Comparison of ENCODE assay signal across 1 cellular context in genomic region chr12:122978507-122978955, GRCh38.
A peak's percentile ranks its signal among the peaks of the same experiment; 100 is the strongest.
TF ChIP-seq lines count a peak whose summit lies in the region.

No MANE protein-coding gene starts in this region.

TF ChIP-seq in HepG2, 621 proteins besides CTCF, POLR2A, EP300 and RAD21:
- TF ChIP-seq, protein P1, sequence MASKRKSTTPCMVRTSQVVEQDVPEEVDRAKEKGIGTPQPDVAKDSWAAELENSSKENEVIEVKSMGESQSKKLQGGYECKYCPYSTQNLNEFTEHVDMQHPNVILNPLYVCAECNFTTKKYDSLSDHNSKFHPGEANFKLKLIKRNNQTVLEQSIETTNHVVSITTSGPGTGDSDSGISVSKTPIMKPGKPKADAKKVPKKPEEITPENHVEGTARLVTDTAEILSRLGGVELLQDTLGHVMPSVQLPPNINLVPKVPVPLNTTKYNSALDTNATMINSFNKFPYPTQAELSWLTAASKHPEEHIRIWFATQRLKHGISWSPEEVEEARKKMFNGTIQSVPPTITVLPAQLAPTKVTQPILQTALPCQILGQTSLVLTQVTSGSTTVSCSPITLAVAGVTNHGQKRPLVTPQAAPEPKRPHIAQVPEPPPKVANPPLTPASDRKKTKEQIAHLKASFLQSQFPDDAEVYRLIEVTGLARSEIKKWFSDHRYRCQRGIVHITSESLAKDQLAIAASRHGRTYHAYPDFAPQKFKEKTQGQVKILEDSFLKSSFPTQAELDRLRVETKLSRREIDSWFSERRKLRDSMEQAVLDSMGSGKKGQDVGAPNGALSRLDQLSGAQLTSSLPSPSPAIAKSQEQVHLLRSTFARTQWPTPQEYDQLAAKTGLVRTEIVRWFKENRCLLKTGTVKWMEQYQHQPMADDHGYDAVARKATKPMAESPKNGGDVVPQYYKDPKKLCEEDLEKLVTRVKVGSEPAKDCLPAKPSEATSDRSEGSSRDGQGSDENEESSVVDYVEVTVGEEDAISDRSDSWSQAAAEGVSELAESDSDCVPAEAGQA (IDR thresholded peaks at IDR 0.05; ENCODE audit: low read depth), result no peak
- TF ChIP-seq, protein P1 (CRISPR knock-in tag; IDR thresholded peaks at IDR 0.05; ENCODE audit: borderline replicate concordance), result no peak
- peak; percentile 58; the same call in 1 of the 2 replicates for TF ChIP-seq RBFOX2 (IDR thresholded peaks at IDR 0.05; ENCODE audit: low read depth, low read length)
- no peak for TF ChIP-seq NONO (IDR thresholded peaks at IDR 0.05)
- 0 out of 2 replicates have a peak, but pooled peaks have one; percentile 17 for TF ChIP-seq NONO (CRISPR knock-in tag; conservative IDR thresholded peaks at IDR 0.05)
- TF ChIP-seq SOX6 (IDR thresholded peaks at IDR 0.05), result no peak
- TF ChIP-seq SOX6 (CRISPR knock-in tag; IDR thresholded peaks at IDR 0.05), result no peak
- TF ChIP-seq GATA4 (IDR thresholded peaks at IDR 0.05; ENCODE audit: borderline replicate concordance, low read depth), result no peak
- TF ChIP-seq, protein P2, sequence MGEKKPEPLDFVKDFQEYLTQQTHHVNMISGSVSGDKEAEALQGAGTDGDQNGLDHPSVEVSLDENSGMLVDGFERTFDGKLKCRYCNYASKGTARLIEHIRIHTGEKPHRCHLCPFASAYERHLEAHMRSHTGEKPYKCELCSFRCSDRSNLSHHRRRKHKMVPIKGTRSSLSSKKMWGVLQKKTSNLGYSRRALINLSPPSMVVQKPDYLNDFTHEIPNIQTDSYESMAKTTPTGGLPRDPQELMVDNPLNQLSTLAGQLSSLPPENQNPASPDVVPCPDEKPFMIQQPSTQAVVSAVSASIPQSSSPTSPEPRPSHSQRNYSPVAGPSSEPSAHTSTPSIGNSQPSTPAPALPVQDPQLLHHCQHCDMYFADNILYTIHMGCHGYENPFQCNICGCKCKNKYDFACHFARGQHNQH (CRISPR knock-in tag; IDR thresholded peaks at IDR 0.05), result no peak
- TF ChIP-seq SIX1 (CRISPR knock-in tag; IDR thresholded peaks at IDR 0.05; ENCODE audit: borderline replicate concordance), result no peak
- TF ChIP-seq NR3C1 (CRISPR knock-in tag; IDR thresholded peaks at IDR 0.05), result no peak
- no peak for TF ChIP-seq HOXD1 (CRISPR knock-in tag; IDR thresholded peaks at IDR 0.05)
- TF ChIP-seq PRDM10 (CRISPR knock-in tag; IDR thresholded peaks at IDR 0.05; ENCODE audit: low read depth), result no peak
- TF ChIP-seq ZEB1 (IDR thresholded peaks at IDR 0.05; ENCODE audit: insufficient replicate concordance, low read depth), result no peak
- no peak for TF ChIP-seq MED8 (CRISPR knock-in tag; IDR thresholded peaks at IDR 0.05; ENCODE audit: insufficient replicate concordance)
- no peak for TF ChIP-seq HNF4G (IDR thresholded peaks at IDR 0.05; ENCODE audit: borderline replicate concordance, low read depth, low read length)
- TF ChIP-seq HNF4G (CRISPR knock-in tag; IDR thresholded peaks at IDR 0.05; ENCODE audit: borderline replicate concordance, low read depth), result no peak
